8 cellular contexts compared by ENCODE assay signal in the genomic region with DNA sequence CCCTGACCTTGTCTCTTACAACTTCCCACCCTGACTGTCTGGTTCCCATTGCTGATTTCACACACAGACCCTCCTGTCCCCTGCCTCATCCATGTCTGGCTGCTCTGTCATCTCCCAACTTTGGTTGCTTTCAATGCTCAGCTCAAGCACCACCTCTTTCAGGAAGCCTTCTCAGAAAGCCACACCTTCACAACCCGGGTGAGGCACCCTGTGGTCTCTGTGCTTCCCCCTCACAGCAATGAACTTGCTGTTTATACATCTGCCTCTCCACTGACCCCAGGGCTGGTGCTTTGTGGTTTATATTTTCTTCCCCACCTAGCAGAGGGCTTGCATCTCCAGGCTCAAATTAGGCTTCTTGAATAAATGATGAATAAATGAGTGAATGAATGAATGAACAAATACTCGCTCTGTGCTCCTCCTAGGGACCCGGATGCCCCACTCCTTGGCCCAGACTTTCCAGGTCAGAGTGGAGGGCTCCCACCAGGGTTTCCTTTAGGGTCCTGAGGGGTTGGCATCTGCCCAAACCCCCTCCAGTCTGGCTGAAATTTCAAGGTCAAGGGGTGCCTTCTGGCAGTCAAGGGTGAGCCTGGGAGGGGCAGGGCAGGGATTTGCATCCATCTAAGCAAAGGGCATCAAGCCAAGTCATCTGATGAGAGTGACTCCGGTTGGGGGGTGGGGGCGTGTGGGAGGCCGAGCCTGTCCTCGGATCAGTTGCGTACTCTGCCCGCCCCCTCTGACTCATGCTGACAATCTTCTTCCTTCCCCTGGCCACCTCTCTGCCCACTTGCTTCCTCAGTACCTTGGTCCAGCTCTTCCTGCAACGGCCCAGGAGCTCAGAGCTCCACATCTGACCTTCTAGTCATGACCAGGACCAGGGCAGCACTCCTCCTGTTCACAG. TPM values are rescaled to one million over a fixed set of nuclear protein-coding genes. Genes with fewer than 3 reads are reported as not detected.
DNase-seq lines count a peak whose midpoint lies in the region; ATAC-seq and TF ChIP-seq lines count a peak whose summit lies in the region.

A gene (plus strand): TSS at position 783 of the 898 bp plus-strand sequence. CDS start 79 bp downstream, at position 862.

- H3K4me2 ChIP-seq in DND-41 (ENCODE audit: insufficient read depth, low read length) (no peak within 1 kb of the TSS), Loucy (ENCODE audit: low read depth, low read length, poor library complexity, severe bottlenecking) (peak within 1 kb of the TSS; percentile 66), Karpas-422 (ENCODE audit: low read depth, low read length, poor library complexity, severe bottlenecking) (no peak within 1 kb of the TSS)

- H3K27ac ChIP-seq in DND-41 (ENCODE audit: low read length) (no peak within 1 kb of the TSS), Karpas-422 (ENCODE audit: low read length) (no peak within 1 kb of the TSS)

- ATAC-seq in DND-41 (ENCODE audit: insufficient read depth, low read depth): peak; percentile 47; the same call in 1 of the 3 replicates
- peak; percentile 65 for ATAC-seq in GM21717 (IDR thresholded peaks at IDR 0.05; ENCODE audit: unreplicated experiment)
- peak; percentile 12 for ATAC-seq in Right ventricle myocardium superior (ENCODE audit: poor library complexity)

- H4K20me1 ChIP-seq in DND-41 (ENCODE audit: insufficient read depth, low read length) (no peaks in the 10 kb centered on the region), Loucy (ENCODE audit: insufficient read depth, low read length, poor library complexity, severe bottlenecking) (no peaks in the 10 kb centered on the region), Karpas-422 (ENCODE audit: insufficient read depth, low read depth, low read length) (no peaks in the 10 kb centered on the region)

- H3K4me3 ChIP-seq in DND-41 (ENCODE audit: low read depth in 1 of 2, low read length in 2 of 2): no peak within 1 kb of the TSS
- peak within 1 kb of the TSS; percentile 72 for H3K4me3 ChIP-seq in Loucy (ENCODE audit: low read length, poor library complexity, severe bottlenecking)
- no peak within 1 kb of the TSS for H3K4me3 ChIP-seq in Karpas-422 (ENCODE audit: low read length)

- H3K79me2 ChIP-seq in DND-41 (ENCODE audit: insufficient read depth, low read length) (no peaks in the 10 kb centered on the region), Loucy (ENCODE audit: insufficient read depth, low read length) (no peaks in the 10 kb centered on the region), Karpas-422 (ENCODE audit: low read length) (no peaks in the 10 kb centered on the region)

- H3K4me1 Mint-ChIP-seq in glutamatergic neuron (ENCODE audit: low read depth, unreplicated experiment): no peaks in the 10 kb centered on the region

- no peak within 1 kb of the TSS for H3K9ac ChIP-seq in DND-41 (ENCODE audit: low read depth, low read length)
- peak within 1 kb of the TSS; percentile 44 for H3K9ac ChIP-seq in Loucy (ENCODE audit: low read depth, low read length, poor library complexity, severe bottlenecking)
- H3K9ac ChIP-seq in Karpas-422 (ENCODE audit: low read length): no peak within 1 kb of the TSS

- peaks cover 4% of the 10 kb centered on the region for H3K36me3 Mint-ChIP-seq in glutamatergic neuron (ENCODE audit: unreplicated experiment)

- H2AFZ ChIP-seq in DND-41 (ENCODE audit: low read depth, low read length) (no peak within 1 kb of the TSS), Loucy (ENCODE audit: low read length) (peak within 1 kb of the TSS; percentile 21; the same call in 1 of the 2 replicates), Karpas-422 (ENCODE audit: low read length) (no peak within 1 kb of the TSS)

- peaks cover 8% of the 10 kb centered on the region for H3K27me3 Mint-ChIP-seq in glutamatergic neuron (ENCODE audit: unreplicated experiment)

- H3K27me3 ChIP-seq in DND-41 (ENCODE audit: insufficient read depth, low read length, poor library complexity) (no peaks in the 10 kb centered on the region), Loucy (ENCODE audit: insufficient read depth, low read length, poor library complexity, severe bottlenecking) (no peaks in the 10 kb centered on the region), Karpas-422 (ENCODE audit: low read length) (no peaks in the 10 kb centered on the region)

- peaks cover 4% of the 10 kb centered on the region for H3K9me3 Mint-ChIP-seq in glutamatergic neuron (ENCODE audit: unreplicated experiment)

- H3K27ac Mint-ChIP-seq in glutamatergic neuron (ENCODE audit: unreplicated experiment): no peak within 1 kb of the TSS

- H3K4me3 Mint-ChIP-seq in glutamatergic neuron (ENCODE audit: unreplicated experiment): no peak within 1 kb of the TSS

- H3K36me3 ChIP-seq in DND-41 (ENCODE audit: insufficient read depth, low read length) (no peaks in the 10 kb centered on the region), Loucy (ENCODE audit: insufficient read depth, low read length) (no peaks in the 10 kb centered on the region), Karpas-422 (ENCODE audit: insufficient read depth, low read length) (no peaks in the 10 kb centered on the region)

- H3K9me2 ChIP-seq in Loucy (replicated peaks; ENCODE audit: low read depth, low read length) (no peaks in the 10 kb centered on the region), Karpas-422 (replicated peaks; ENCODE audit: insufficient read depth, low read length) (no peaks in the 10 kb centered on the region)

- intact Hi-C loops in Right ventricle myocardium superior (cut with DNase I): no loop called here

- TF ChIP-seq CTCF in DND-41 (IDR thresholded peaks at IDR 0.05; ENCODE audit: borderline replicate concordance, extremely low read depth, low read length, poor library complexity, severe bottlenecking): no peak
- TF ChIP-seq CTCF in Loucy (conservative IDR thresholded peaks at IDR 0.05; ENCODE audit: low read length): no peak
- TF ChIP-seq CTCF in glutamatergic neuron (IDR thresholded peaks at IDR 0.05; ENCODE audit: partially characterized antibody, unreplicated experiment): no peak

- no peaks in the 10 kb centered on the region for H3F3A ChIP-seq in Loucy (ENCODE audit: low read depth)

- DNase-seq in DND-41 (peak; percentile 13), activated T-cell treated with anti-CD3 and anti-CD28 coated beads for 1 hour (ENCODE audit: low read depth) (peak; percentile 20), Right ventricle myocardium superior (peak; percentile 72), glutamatergic neuron (no peak), Karpas-422 (no peak)
- peak; percentile 69 to 80 for DNase-seq in stimulated activated CD4-positive, alpha-beta T cell treated with anti-CD3 and anti-CD28 coated beads, Interleukin-15, amount 100 ng/mL, for 48 hours (ENCODE audit: low read depth in 2 of 2)

- H3K4me1 ChIP-seq in DND-41 (ENCODE audit: insufficient read depth, low read length) (no peaks in the 10 kb centered on the region), Loucy (ENCODE audit: insufficient read depth, low read length, poor library complexity, severe bottlenecking) (peaks cover 15% of the 10 kb centered on the region), Karpas-422 (ENCODE audit: low read length) (peaks cover 11% of the 10 kb centered on the region)

- H3K9me3 ChIP-seq in DND-41 (ENCODE audit: insufficient read depth, low read length, severe bottlenecking): no peaks in the 10 kb centered on the region
- H3K9me3 ChIP-seq in Loucy (ENCODE audit: insufficient read depth, low read depth, low read length): no peaks in the 10 kb centered on the region
- no peaks in the 10 kb centered on the region for H3K9me3 ChIP-seq in Karpas-422 (ENCODE audit: low read length)

RNA-seq across cellular contexts. Expression of the gene that starts here (rescaled TPM):
- 1.2 TPM for total RNA-seq in Right ventricle myocardium superior
- total RNA-seq in glutamatergic neuron (ENCODE audit: unreplicated experiment): not detected
- total RNA-seq in Karpas-422 (2014; rRNA removed; shearing (Covaris generic); ENCODE audit: low replicate concordance): 0.52 TPM in 1 of 2 replicates, not detected in the other

Comparison
In these comparisons a context has a peak if more than half of its experiments do, and no peak if none do; other contexts are left out.
1. ATAC-seq: peak in every context shown above with its lines; median percentile 65 in GM21717; 47 in DND-41; 12 in Right ventricle myocardium superior.
2. DNase-seq: peak in DND-41 (single experiment), activated T-cell treated with anti-CD3 and anti-CD28 coated beads for 1 hour (single experiment), Right ventricle myocardium superior (single experiment) and stimulated activated CD4-positive, alpha-beta T cell treated with anti-CD3 and anti-CD28 coated beads, Interleukin-15, amount 100 ng/mL, for 48 hours (2 of 2); none in glutamatergic neuron (single experiment) and Karpas-422 (single experiment).